ENCODE assay signal across 16 cellular contexts in genomic region chr4:38504396-38504715, GRCh38.
"Had no signal": no experiment of that assay in that cellular context is flagged by ENCODE, and none has a peak within 500 bp of the region (broad histone marks: within the 10 kb centered on the region; RNA-seq: fewer than 3 reads in every experiment).

No MANE protein-coding gene starts in this region.

- H3K4me1 Mint-ChIP-seq: nephron had no signal

- H3K9me3 Mint-ChIP-seq: activated naive CD4-positive, alpha-beta T cell treated with anti-CD3 and anti-CD28 coated beads for 36 hours; nephron had no signal

- H3K27ac ChIP-seq: ascending aorta, lower lobe of right lung, parathyroid adenoma, right lobe of liver, thoracic aorta, upper lobe of left lung, WERI-Rb-1 had no signal

- H3K4me1 ChIP-seq: ascending aorta, lower lobe of right lung, parathyroid adenoma, right lobe of liver, upper lobe of left lung had no signal

- H3K4me3 ChIP-seq: ascending aorta, lower lobe of right lung, right lobe of liver, thoracic aorta, upper lobe of left lung had no signal

- H3K4me3 Mint-ChIP-seq: activated naive CD4-positive, alpha-beta T cell treated with anti-CD3 and anti-CD28 coated beads for 36 hours; nephron had no signal

- H3K27ac Mint-ChIP-seq: activated naive CD4-positive, alpha-beta T cell treated with anti-CD3 and anti-CD28 coated beads for 36 hours; nephron had no signal

- DNase-seq: activated CD4-positive, alpha-beta T cell treated with anti-CD3 and anti-CD28 coated beads, Interleukin-2, amount 50 U/mL, for 48 hours; activated naive CD4-positive, alpha-beta T cell treated with anti-CD3 and anti-CD28 coated beads for 36 hours; cortex of kidney; head of caudate nucleus; lower lobe of right lung; right lobe of liver; small intestine; stimulated activated CD4-positive, alpha-beta T cell treated with anti-CD3 and anti-CD28 coated beads, Interleukin-15, amount 100 ng/mL, for 24 hours; stimulated activated CD4-positive, alpha-beta T cell treated with anti-CD3 and anti-CD28 coated beads, Interleukin-2, amount 100 ng/mL, for 48 hours; T-helper 2 cell; upper lobe of left lung; WERI-Rb-1 had no signal

- H2AFZ ChIP-seq: parathyroid adenoma had no signal

- H3K79me2 ChIP-seq: parathyroid adenoma had no signal

- ATAC-seq: lower lobe of right lung, right lobe of liver had no signal

- H3K9ac ChIP-seq: parathyroid adenoma had no signal

- H3K27me3 ChIP-seq: ascending aorta, right lobe of liver, upper lobe of left lung had no signal
